Comparison of ENCODE assay signal across 31 cellular contexts in genomic region chr17:71995570-71995969, GRCh38.
DNase-seq lines count a peak whose midpoint lies in the region; ATAC-seq and TF ChIP-seq lines count a peak whose summit lies in the region.
"Had no signal": no experiment of that assay in that cellular context is flagged by ENCODE, and none has a peak within 500 bp of the region (broad histone marks: within the 10 kb centered on the region; RNA-seq: fewer than 3 reads in every experiment).

No MANE protein-coding gene starts in this region.

- no peaks in the 10 kb centered on the region for H3K36me3 Mint-ChIP-seq in WTC11
- H3K36me3 Mint-ChIP-seq: neural progenitor cell had no signal

- CTCF ChIA-PET in WTC11 (lab: Charles Lee) = no interaction called here

- POLR2A ChIA-PET in WTC11 (lab: Charles Lee) = no interaction called here

- H3K27ac Mint-ChIP-seq in WTC11 = no peak overlapping the region
- H3K27ac Mint-ChIP-seq: activated CD4-positive, alpha-beta T cell treated with anti-CD3 and anti-CD28 coated beads for 36 hours; activated naive CD4-positive, alpha-beta T cell treated with anti-CD3 and anti-CD28 coated beads, Interleukin-2, amount 50 U/mL, for 72 hours; CD4-positive, alpha-beta T cell; neural progenitor cell; stimulated activated naive CD8-positive, alpha-beta T cell treated with anti-CD3 and anti-CD28 coated beads, Interleukin-15, Interleukin-2, amounts not matched to agents 100 ng/mL and 50 ng/mL, for 24 hours; T-helper 2 cell treated with Interferon-gamma antibody and Interleukin-4, amounts not matched to agents 5 μg/mL and 100 μg/mL, for 36 hours had no signal

- no peaks in the 10 kb centered on the region for H3K9me3 ChIP-seq in RWPE2 (ENCODE audit: severe bottlenecking)
- H3K9me3 ChIP-seq: colonic mucosa, right atrium auricular region, thoracic aorta had no signal

- H3K36me3 ChIP-seq in ACC112 (ENCODE audit: insufficient read depth, low read length) = no peaks in the 10 kb centered on the region
- H3K36me3 ChIP-seq in RWPE2 (ENCODE audit: low read depth) = no peaks in the 10 kb centered on the region
- H3K36me3 ChIP-seq: cardiac muscle cell, colonic mucosa, neural progenitor cell, right atrium auricular region, thoracic aorta had no signal

- H3K27ac ChIP-seq in ACC112 (ENCODE audit: low read depth, low read length) (peak overlapping the region; percentile 48), RWPE2 (ENCODE audit: poor library complexity, severe bottlenecking) (peak overlapping the region; percentile 62)
- H3K27ac ChIP-seq: cardiac muscle cell, colonic mucosa, neural progenitor cell, parathyroid adenoma, right atrium auricular region, thoracic aorta had no signal

- H2AFZ ChIP-seq in ACC112 (ENCODE audit: low read length, unreplicated experiment) = no peak overlapping the region
- H2AFZ ChIP-seq: neural progenitor cell, parathyroid adenoma had no signal

- H3K9me3 Mint-ChIP-seq in WTC11 = no peaks in the 10 kb centered on the region
- H3K9me3 Mint-ChIP-seq: neural progenitor cell had no signal

- H3K4me3 ChIP-seq in ACC112 (ENCODE audit: low read depth, low read length) (no peak overlapping the region), RWPE2 (ENCODE audit: severe bottlenecking) (no peak overlapping the region), foreskin fibroblast (ENCODE audit: low read depth in 1 of 2, low read length in 2 of 2) (no peak overlapping the region)
- H3K4me3 ChIP-seq: cardiac muscle cell, colonic mucosa, GM12878, neural progenitor cell, right atrium auricular region, thoracic aorta had no signal

- DNase-seq in HPDE6-E6E7 (ENCODE audit: extremely low spot score) (peak; percentile 40), RWPE2 (ENCODE audit: low spot score) (no peak), foreskin fibroblast (peak; percentile 8 to 29), NCI-H748 treated with DMSO at 0.1 percent for 48 hours (lab: John Stamatoyannopoulos, UW) (no peak), WTC11 (ENCODE audit: low spot score) (no peak)
- no peak for DNase-seq in activated T-cell treated with anti-CD3 and anti-CD28 coated beads, Interleukin-2, amount 50 U/mL, for 48 hours
- DNase-seq: activated CD4-positive, alpha-beta T cell treated with anti-CD3 and anti-CD28 coated beads for 36 hours; activated CD8-positive, alpha-beta memory T cell treated with anti-CD3 and anti-CD28 coated beads for 24 hours; activated T-cell treated with anti-CD3 and anti-CD28 coated beads for 4 hours; CD4-positive, alpha-beta T cell; colonic mucosa; effector CD8-positive, alpha-beta T cell; head of caudate nucleus; islet precursor cell; KBM-7; left ventricle myocardium superior; NCI-H2029 treated with DMSO at 0.1 percent for 48 hours; NCI-H524 treated with DMSO at 0.1 percent for 48 hours; SHP77; stimulated activated CD4-positive, alpha-beta T cell treated with anti-CD3 and anti-CD28 coated beads, Interleukin-2, amount 100 ng/mL, for 24 hours had no signal

- H3K4me1 ChIP-seq in ACC112 (ENCODE audit: control insufficient read depth, insufficient read depth, low read length, unreplicated experiment) (peaks cover 8% of the 10 kb centered on the region), RWPE2 (ENCODE audit: insufficient read depth, poor library complexity, severe bottlenecking) (peaks cover 17% of the 10 kb centered on the region)
- H3K4me1 ChIP-seq: colonic mucosa, neural progenitor cell, parathyroid adenoma, right atrium auricular region had no signal

- no peak overlapping the region for H3K4me3 Mint-ChIP-seq in WTC11
- H3K4me3 Mint-ChIP-seq: activated CD4-positive, alpha-beta T cell treated with anti-CD3 and anti-CD28 coated beads for 36 hours; CD4-positive, alpha-beta T cell; neural progenitor cell; stimulated activated naive CD8-positive, alpha-beta T cell treated with anti-CD3 and anti-CD28 coated beads, Interleukin-15, Interleukin-2, amounts not matched to agents 100 ng/mL and 50 ng/mL, for 24 hours; T-helper 2 cell treated with Interferon-gamma antibody and Interleukin-4, amounts not matched to agents 5 μg/mL and 100 μg/mL, for 36 hours had no signal

- H3K79me2 ChIP-seq in ACC112 (ENCODE audit: control insufficient read depth, insufficient read depth, low read length, unreplicated experiment) = no peaks in the 10 kb centered on the region
- H3K79me2 ChIP-seq: parathyroid adenoma had no signal

- ATAC-seq in RWPE2 (ENCODE audit: low read depth) (peak; percentile 94), GM19397 (IDR thresholded peaks at IDR 0.05; ENCODE audit: unreplicated experiment) (no peak), WTC11 (no peak)
- ATAC-seq: activated CD4-positive, alpha-beta T cell treated with anti-CD3 and anti-CD28 coated beads for 36 hours; activated naive CD4-positive, alpha-beta T cell treated with anti-CD3 and anti-CD28 coated beads, Interleukin-2, amount 50 U/mL, for 72 hours; GM12878; left ventricle myocardium superior had no signal

- TF ChIP-seq CTCF in RWPE2 (IDR thresholded peaks at IDR 0.05; ENCODE audit: poor library complexity, severe bottlenecking) (no peak), foreskin fibroblast (IDR thresholded peaks at IDR 0.05; ENCODE audit: low read depth, low read length) (no peak), WTC11 (IDR thresholded peaks at IDR 0.05) (no peak)

- no peaks in the 10 kb centered on the region for H3K27me3 Mint-ChIP-seq in WTC11 (ENCODE audit: low read depth)
- H3K27me3 Mint-ChIP-seq: activated CD4-positive, alpha-beta T cell treated with anti-CD3 and anti-CD28 coated beads for 36 hours; CD4-positive, alpha-beta T cell; stimulated activated naive CD8-positive, alpha-beta T cell treated with anti-CD3 and anti-CD28 coated beads, Interleukin-15, Interleukin-2, amounts not matched to agents 100 ng/mL and 50 ng/mL, for 24 hours had no signal

- H3K4me1 Mint-ChIP-seq in WTC11 = peaks cover 11% of the 10 kb centered on the region
- H3K4me1 Mint-ChIP-seq: activated CD4-positive, alpha-beta T cell treated with anti-CD3 and anti-CD28 coated beads for 36 hours had no signal

- H3K27me3 ChIP-seq in ACC112 (ENCODE audit: insufficient read depth, low read length) (no peaks in the 10 kb centered on the region), RWPE2 (ENCODE audit: insufficient read depth, poor library complexity, severe bottlenecking) (no peaks in the 10 kb centered on the region)
- H3K27me3 ChIP-seq: cardiac muscle cell, colonic mucosa, neural progenitor cell, right atrium auricular region had no signal

TF ChIP-seq in WTC11, 78 proteins besides CTCF, POLR2A, EP300 and RAD21 (continues in another document):
- TF ChIP-seq AFF4 (CRISPR knock-in tag; IDR thresholded peaks at IDR 0.05; ENCODE audit: borderline replicate concordance) (no peak), ATF1 (CRISPR knock-in tag; IDR thresholded peaks at IDR 0.05) (no peak), TP53 (CRISPR knock-in tag; IDR thresholded peaks at IDR 0.05) (no peak), EMX1 (CRISPR knock-in tag; IDR thresholded peaks at IDR 0.05) (no peak), TCF7 (CRISPR knock-in tag; IDR thresholded peaks at IDR 0.05; ENCODE audit: low read depth) (no peak), CBFB (CRISPR knock-in tag; IDR thresholded peaks at IDR 0.05; ENCODE audit: low read depth) (no peak), ZNF263 (CRISPR knock-in tag; IDR thresholded peaks at IDR 0.05; ENCODE audit: low read depth) (no peak), ZNF281 (CRISPR knock-in tag; IDR thresholded peaks at IDR 0.05) (no peak)

Comparison
In these comparisons a context has a peak if more than half of its experiments do, and no peak if none do; other contexts are left out.
1. DNase-seq: peak in HPDE6-E6E7 (single experiment) and foreskin fibroblast (2 of 2); none in RWPE2 (single experiment), NCI-H748 treated with DMSO at 0.1 percent for 48 hours (single experiment), WTC11 (single experiment) and activated T-cell treated with anti-CD3 and anti-CD28 coated beads, Interleukin-2, amount 50 U/mL, for 48 hours (0 of 2).